8 cellular contexts compared by ENCODE assay signal in genomic region chr19:27966390-27966816, GRCh38.
DNase-seq lines count a peak whose midpoint lies in the region; ATAC-seq, FAIRE-seq and TF ChIP-seq lines count a peak whose summit lies in the region.

No MANE protein-coding gene starts in this region.

- FAIRE-seq in endothelial cell of umbilical vein (lab: Jason Lieb, UNC), result no peak

- TF ChIP-seq POLR2A in endothelial cell of umbilical vein (IDR thresholded peaks at IDR 0.05; ENCODE audit: low read depth, low read length) (no peak), gastrocnemius medialis (IDR thresholded peaks at IDR 0.05) (no peak)

- H3K4me3 ChIP-seq in endothelial cell of umbilical vein (replicated peaks in 1 of 3; ENCODE audit: insufficient read depth in 1 of 3, low read depth in 1 of 3, low read length in 3 of 3) (no peak overlapping the region), gastrocnemius medialis (no peak overlapping the region)

- no peak overlapping the region for H3K4me2 ChIP-seq in endothelial cell of umbilical vein (ENCODE audit: insufficient read depth, low read length)

- H3K27ac ChIP-seq in endothelial cell of umbilical vein (ENCODE audit: insufficient read depth, low read depth, low read length) (no peak overlapping the region), gastrocnemius medialis (no peak overlapping the region)

- H3K9me1 ChIP-seq in endothelial cell of umbilical vein (replicated peaks; ENCODE audit: control insufficient read depth, extremely low read depth, insufficient read depth, low read length), result no peaks in the 10 kb centered on the region

- peak; percentile 0 for DNase-seq in NCI-H2107 treated with DMSO at 0.1 percent for 48 hours (lab: John Stamatoyannopoulos, UW; ENCODE audit: unreplicated experiment)
- DNase-seq in NCI-H2107 (lab: John Stamatoyannopoulos, UW), result no peak
- peak; percentile 32 for DNase-seq in NCI-H82 treated with DMSO at 0.1 percent for 48 hours (lab: John Stamatoyannopoulos, UW; ENCODE audit: unreplicated experiment)
- DNase-seq in endothelial cell of umbilical vein (ENCODE audit: low read depth, low spot score), result no peak
- no peak for DNase-seq in gastrocnemius medialis
- no peak for DNase-seq in activated CD4-positive, CD25-positive, alpha-beta regulatory T cell (lab: John Stamatoyannopoulos, UW)

- TF ChIP-seq CTCF in endothelial cell of umbilical vein (IDR thresholded peaks at IDR 0.05; ENCODE audit: extremely low read depth in 1 of 2, insufficient read depth in 1 of 2, low read depth in 1 of 2, low read length in 2 of 2) (peak; percentile 23 to 41), gastrocnemius medialis (IDR thresholded peaks at IDR 0.05 in 4 of 5, conservative IDR thresholded peaks at IDR 0.05 in 1 of 5) (peak in 3 of 5 experiments; percentile 12 to 38 (median 24))

- in situ Hi-C loops in gastrocnemius medialis (cut with MboI; ENCODE audit: low sequenced_read_pairs in 4 of 4), result loop anchor here in 1 of 4 donors (10.0 to 25.0 kb wide), 2 partner anchors 358 to 746 kb away; no protein-coding TSS in a partner anchor

- no peak overlapping the region for H3K9ac ChIP-seq in endothelial cell of umbilical vein (replicated peaks; ENCODE audit: extremely low read depth, insufficient read depth, low read length)

- ATAC-seq in gastrocnemius medialis, result no peak
- no peak for ATAC-seq in GM19395 (IDR thresholded peaks at IDR 0.05; ENCODE audit: unreplicated experiment)
- ATAC-seq in GM19452 (IDR thresholded peaks at IDR 0.05; ENCODE audit: unreplicated experiment), result no peak

- intact Hi-C loops in endothelial cell of umbilical vein (cut with micrococcal nuclease) (loop anchor here (1.0 to 2.0 kb wide), 3 partner anchors 359 to 912 kb away; no protein-coding TSS in a partner anchor), gastrocnemius medialis (cut with DNase I; ENCODE audit: low total_unique reads) (no loop called here)

- POLR2A ChIA-PET in endothelial cell of umbilical vein (lab: Charles Lee), result no interaction called here

- H3K9me3 ChIP-seq in endothelial cell of umbilical vein (replicated peaks; ENCODE audit: control insufficient read depth, insufficient read depth, low read length), result no peaks in the 10 kb centered on the region
- H3K9me3 ChIP-seq in gastrocnemius medialis, result no peaks in the 10 kb centered on the region

- H2AFZ ChIP-seq in endothelial cell of umbilical vein (ENCODE audit: low read depth, low read length), result no peak overlapping the region

- H3K36me3 ChIP-seq in endothelial cell of umbilical vein (ENCODE audit: control insufficient read depth in 2 of 2, extremely low read depth in 1 of 2, insufficient read depth in 2 of 2, low read length in 2 of 2), result no peaks in the 10 kb centered on the region
- no peaks in the 10 kb centered on the region for H3K36me3 ChIP-seq in gastrocnemius medialis

- no TSS peak for BruUV-seq in endothelial cell of umbilical vein (replicated peaks; lab: Mats Ljungman, UMichigan)

- no peaks in the 10 kb centered on the region for H4K20me1 ChIP-seq in endothelial cell of umbilical vein (replicated peaks; ENCODE audit: control insufficient read depth, extremely low read depth, insufficient read depth, low read length)

- H3K27me3 ChIP-seq in endothelial cell of umbilical vein (ENCODE audit: control insufficient read depth in 2 of 2, insufficient read depth in 2 of 2, low read length in 2 of 2), result no peaks in the 10 kb centered on the region
- no peaks in the 10 kb centered on the region for H3K27me3 ChIP-seq in gastrocnemius medialis

- no peaks in the 10 kb centered on the region for H3K4me1 ChIP-seq in endothelial cell of umbilical vein (ENCODE audit: control insufficient read depth, extremely low read depth, insufficient read depth, low read length)
- no peaks in the 10 kb centered on the region for H3K4me1 ChIP-seq in gastrocnemius medialis

- no peaks in the 10 kb centered on the region for H3K79me2 ChIP-seq in endothelial cell of umbilical vein (ENCODE audit: control insufficient read depth, insufficient read depth, low read length)

- CTCF ChIA-PET in endothelial cell of umbilical vein (lab: Charles Lee), result interaction anchor here (1.0 to 1.6 kb wide), 5 partner anchors 10 to 1562 kb away, joined by 3 to 6 read pairs (median 3); no protein-coding TSS in a partner anchor

- dilution Hi-C loops in endothelial cell of umbilical vein (cut with MboI; ENCODE audit: extremely low pct_ligation_motif_present, low sequenced_read_pairs), result no loop called here

TF ChIP-seq in endothelial cell of umbilical vein, 7 proteins besides CTCF, POLR2A, EP300 and RAD21:
- TF ChIP-seq MYC (IDR thresholded peaks at IDR 0.05; ENCODE audit: low read depth, low read length), result no peak
- no peak for TF ChIP-seq GATA2 (IDR thresholded peaks at IDR 0.05; ENCODE audit: insufficient read depth, insufficient read length, low read depth, low read length)
- no peak for TF ChIP-seq POLR2AphosphoS5 (IDR thresholded peaks at IDR 0.05; ENCODE audit: insufficient read depth, low read depth, low read length)
- no peak for TF ChIP-seq FOS (IDR thresholded peaks at IDR 0.05; ENCODE audit: borderline replicate concordance, insufficient read depth, low read length)
- no peak for TF ChIP-seq JUN (IDR thresholded peaks at IDR 0.05; ENCODE audit: borderline replicate concordance, insufficient read depth, insufficient read length, low read depth)
- TF ChIP-seq, protein P1, sequence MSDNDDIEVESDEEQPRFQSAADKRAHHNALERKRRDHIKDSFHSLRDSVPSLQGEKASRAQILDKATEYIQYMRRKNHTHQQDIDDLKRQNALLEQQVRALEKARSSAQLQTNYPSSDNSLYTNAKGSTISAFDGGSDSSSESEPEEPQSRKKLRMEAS (IDR thresholded peaks at IDR 0.05; ENCODE audit: insufficient read depth, insufficient read length), result no peak
- no peak for TF ChIP-seq EZH2 (IDR thresholded peaks at IDR 0.05; ENCODE audit: borderline replicate concordance, low read depth, low read length, severe bottlenecking)

Comparison
In these comparisons a context has a peak if more than half of its experiments do, and no peak if none do; other contexts are left out.
1. DNase-seq: peak in NCI-H2107 treated with DMSO at 0.1 percent for 48 hours (single experiment) and NCI-H82 treated with DMSO at 0.1 percent for 48 hours (single experiment); none in NCI-H2107 (single experiment), endothelial cell of umbilical vein (single experiment), gastrocnemius medialis (0 of 2) and activated CD4-positive, CD25-positive, alpha-beta regulatory T cell (0 of 4).